1 cellular context compared by ENCODE assay signal in genomic region chr10:104326991-104327610, GRCh38.
TF ChIP-seq lines count a peak whose summit lies in the region.

No MANE protein-coding gene starts in this region.

TF ChIP-seq in HepG2, 621 proteins besides CTCF, POLR2A, EP300 and RAD21:
- TF ChIP-seq ZNF468 (CRISPR knock-in tag; IDR thresholded peaks at IDR 0.05), result no peak
- no peak for TF ChIP-seq TFDP1 (CRISPR knock-in tag; IDR thresholded peaks at IDR 0.05; ENCODE audit: borderline replicate concordance)
- no peak for TF ChIP-seq SETDB1 (CRISPR knock-in tag; IDR thresholded peaks at IDR 0.05; ENCODE audit: borderline replicate concordance)
- no peak for TF ChIP-seq ZNF841 (CRISPR knock-in tag; IDR thresholded peaks at IDR 0.05; ENCODE audit: borderline replicate concordance)
- TF ChIP-seq ZNF451 (CRISPR knock-in tag; IDR thresholded peaks at IDR 0.05), result no peak
- TF ChIP-seq ZNF614 (CRISPR knock-in tag; IDR thresholded peaks at IDR 0.05; ENCODE audit: borderline replicate concordance), result no peak
- TF ChIP-seq ZNF543 (CRISPR knock-in tag; IDR thresholded peaks at IDR 0.05), result no peak
- TF ChIP-seq ZNF432 (CRISPR knock-in tag; IDR thresholded peaks at IDR 0.05; ENCODE audit: borderline replicate concordance), result no peak
- TF ChIP-seq ZNF639 (CRISPR knock-in tag; conservative IDR thresholded peaks at IDR 0.05), result no peak
- no peak for TF ChIP-seq ZFP90 (CRISPR knock-in tag; IDR thresholded peaks at IDR 0.05; ENCODE audit: borderline replicate concordance)
- TF ChIP-seq ARNTL (CRISPR knock-in tag; IDR thresholded peaks at IDR 0.05), result no peak
- TF ChIP-seq ZSCAN9 (CRISPR knock-in tag; IDR thresholded peaks at IDR 0.05; ENCODE audit: borderline replicate concordance), result no peak
- TF ChIP-seq ZNF142 (CRISPR knock-in tag; IDR thresholded peaks at IDR 0.05), result no peak
- no peak for TF ChIP-seq CCAR2 (optimal IDR thresholded peaks at IDR 0.05; ENCODE audit: low read depth, low read length)
- no peak for TF ChIP-seq THAP11 (CRISPR knock-in tag; IDR thresholded peaks at IDR 0.05)
- TF ChIP-seq ZGPAT (CRISPR knock-in tag; IDR thresholded peaks at IDR 0.05), result no peak
- no peak for TF ChIP-seq ZBTB7A (CRISPR knock-in tag; IDR thresholded peaks at IDR 0.05)
- TF ChIP-seq NCOA5 (CRISPR knock-in tag; IDR thresholded peaks at IDR 0.05), result no peak
TF ChIP-seq in HepG2: peak in this region for 0.
